Comparison of ENCODE assay signal across 20 cellular contexts in the genomic region with DNA sequence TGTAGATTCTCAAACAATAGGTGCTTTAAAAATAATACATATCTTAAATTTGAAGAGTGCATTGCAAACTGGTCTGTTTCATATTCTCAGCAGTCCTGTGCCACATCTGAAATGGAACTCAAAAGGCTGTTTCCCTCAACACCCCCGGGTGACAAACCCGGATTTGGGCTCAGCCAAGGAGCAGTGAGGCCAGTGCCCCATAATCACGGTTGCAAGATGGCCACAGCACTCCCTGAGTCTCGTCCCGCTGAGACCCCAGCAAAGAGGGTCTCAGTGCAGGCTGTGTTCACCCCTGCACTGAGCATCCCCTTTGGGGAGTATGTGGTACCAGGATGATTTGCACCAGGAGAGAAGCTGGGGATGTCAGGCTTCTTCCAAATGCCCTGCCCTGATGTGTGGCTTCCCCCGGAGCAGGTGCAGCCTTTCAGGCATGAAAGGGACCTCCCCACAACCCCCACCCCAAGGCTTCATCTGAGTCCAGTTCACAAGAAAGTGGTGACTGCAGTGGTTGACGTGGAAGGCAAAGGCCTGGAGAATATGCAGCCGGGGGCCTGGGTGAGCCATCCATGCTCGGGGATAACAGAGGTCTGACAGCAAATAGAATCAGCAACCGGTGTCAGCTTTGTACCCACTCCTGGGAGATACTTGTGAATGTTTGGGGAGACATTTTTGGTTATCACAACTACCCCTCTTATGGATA.
DNase-seq lines count a peak whose midpoint lies in the region; ATAC-seq and TF ChIP-seq lines count a peak whose summit lies in the region.
"Had no signal": no experiment of that assay in that cellular context is flagged by ENCODE, and none has a peak within 500 bp of the region (broad histone marks: within the 10 kb centered on the region; RNA-seq: fewer than 3 reads in every experiment).

No MANE protein-coding gene starts in this region.

- peak overlapping the region; percentile 67 for H3K23ac ChIP-seq in IMR-90 (ENCODE audit: low read depth, low read length)

- WGBS in IMR-90 (ENCODE audit: extremely low coverage in 2 of 2, insufficient read length in 1 of 2), 2 experiments, result 91% methylated on average over 3 of the region's 10 CpGs; no CpG with 5 or more reads in 1 of the 2 experiments

- H4K5ac ChIP-seq in IMR-90 (ENCODE audit: low read depth, low read length), result peak overlapping the region; percentile 59; the same call in 1 of the 2 replicates

- H3K9me3 ChIP-seq in IMR-90 (ENCODE audit: control insufficient read depth, insufficient read depth, low read length) (no peaks in the 10 kb centered on the region), ascending aorta (no peaks in the 10 kb centered on the region), thoracic aorta (no peaks in the 10 kb centered on the region)
- no peaks in the 10 kb centered on the region for H3K9me3 ChIP-seq in CD8-positive, alpha-beta T cell (ENCODE audit: low read length)
- H3K9me3 ChIP-seq: Caco-2 had no signal

- H3K4ac ChIP-seq in IMR-90 (ENCODE audit: low read depth, low read length), result peak overlapping the region; percentile 94

- CTCF ChIA-PET in IMR-90 (lab: Yijun Ruan, JAX), result no interaction called here
- CTCF ChIA-PET in CD8-positive, alpha-beta T cell (lab: Charles Lee), result no interaction called here

- in situ Hi-C loops in IMR-90 (cut with MboI; ENCODE audit: low sequenced_read_pairs), result no loop called here

- H3K14ac ChIP-seq in IMR-90 (replicated peaks; ENCODE audit: low read depth, low read length), result peak overlapping the region; percentile 91

- dilution Hi-C loops in IMR-90 (cut with HindIII; ENCODE audit: low sequenced_read_pairs, unreplicated experiment), result no loop called here

- peak overlapping the region; percentile 53 for H3K18ac ChIP-seq in IMR-90 (ENCODE audit: low read depth, low read length)

- no peak for TF ChIP-seq POLR2A in IMR-90 (IDR thresholded peaks at IDR 0.05; ENCODE audit: low read depth, low read length)

- H3K27me3 ChIP-seq in IMR-90 (ENCODE audit: control insufficient read depth, insufficient read depth, low read length), result no peaks in the 10 kb centered on the region
- H3K27me3 ChIP-seq in ascending aorta, result no peaks in the 10 kb centered on the region
- no peaks in the 10 kb centered on the region for H3K27me3 ChIP-seq in thoracic aorta (replicated peaks; ENCODE audit: insufficient read depth)
- H3K27me3 ChIP-seq in CD8-positive, alpha-beta T cell (ENCODE audit: insufficient read depth, low read length), result no peaks in the 10 kb centered on the region

- no peaks in the 10 kb centered on the region for H3K36me3 Mint-ChIP-seq in CD8-positive, alpha-beta T cell
- H3K36me3 Mint-ChIP-seq in activated T-cell treated with anti-CD3 and anti-CD28 coated beads, Interleukin-2, amount 50 U/mL, for 72 hours (ENCODE audit: insufficient read depth in 2 of 2), result no peaks in the 10 kb centered on the region
- H3K36me3 Mint-ChIP-seq: naive thymus-derived CD8-positive, alpha-beta T cell had no signal

- H2AK9ac ChIP-seq in IMR-90 (replicated peaks; ENCODE audit: low read depth, low read length, poor library complexity), result peak overlapping the region; percentile 91

- no TSS peak for BruUV-seq in IMR-90 (replicated peaks; lab: Mats Ljungman, UMichigan)

- H2AK5ac ChIP-seq in IMR-90 (ENCODE audit: low read depth, low read length), result peak overlapping the region; percentile 98

- intact Hi-C loops in IMR-90 (cut with micrococcal nuclease) (loop anchor here (2.0 kb wide), 1 partner anchor 22 kb away; no protein-coding TSS in a partner anchor), ascending aorta (cut with DNase I) (no loop called here)
- intact Hi-C loops in CD8-positive, alpha-beta T cell (cut with DNase I, micrococcal nuclease), result no loop called here

- H2BK15ac ChIP-seq in IMR-90 (ENCODE audit: low read depth, low read length), result peak overlapping the region; percentile 91

- DNase-seq in IMR-90 (no peak), ascending aorta (ENCODE audit: low spot score in 2 of 2) (peak in 1 of 2 donors; percentile 52), mesenteric fat pad (ENCODE audit: low spot score) (peak; percentile 41), thoracic aorta (ENCODE audit: low spot score) (no peak), globus pallidus (ENCODE audit: low spot score) (no peak)
- no peak for DNase-seq in CD8-positive, alpha-beta T cell
- no peak for DNase-seq in activated T-cell treated with anti-CD3 and anti-CD28 coated beads, Interleukin-2, amount 50 U/mL, for 72 hours
- DNase-seq: activated CD4-positive, alpha-beta T cell treated with anti-CD3 and anti-CD28 coated beads, Interleukin-2, amount 50 U/mL, for 4 hours; AML-193; anterior cingulate cortex; effector memory CD8-positive, alpha-beta T cell; naive thymus-derived CD8-positive, alpha-beta T cell; NCI-H1105 treated with DMSO at 0.1 percent for 48 hours; NCI-H524 treated with DMSO at 0.1 percent for 48 hours; SIG-M5; stimulated activated CD8-positive, alpha-beta memory T cell treated with anti-CD3 and anti-CD28 coated beads, Interleukin-4, amount 100 ng/mL, for 48 hours; T-helper 17 cell had no signal

- H3K4me3 ChIP-seq in IMR-90 (ENCODE audit: insufficient read depth, low read depth, low read length), result no peak overlapping the region
- H3K4me3 ChIP-seq in ascending aorta, result no peak overlapping the region
- no peak overlapping the region for H3K4me3 ChIP-seq in thoracic aorta
- H3K4me3 ChIP-seq in CD8-positive, alpha-beta T cell (ENCODE audit: low read depth, low read length), result no peak overlapping the region

- H3K4me1 Mint-ChIP-seq in CD8-positive, alpha-beta T cell (ENCODE audit: low read depth), result no peaks in the 10 kb centered on the region
- no peaks in the 10 kb centered on the region for H3K4me1 Mint-ChIP-seq in activated T-cell treated with anti-CD3 and anti-CD28 coated beads, Interleukin-2, amount 50 U/mL, for 72 hours (ENCODE audit: low read depth)

- no peak for TF ChIP-seq RAD21 in IMR-90 (IDR thresholded peaks at IDR 0.05; ENCODE audit: low read length)

- H2BK20ac ChIP-seq in IMR-90 (ENCODE audit: low read depth, low read length), result peak overlapping the region; percentile 85

- H4K20me1 ChIP-seq in IMR-90 (ENCODE audit: insufficient read depth, low read length), result no peaks in the 10 kb centered on the region; the same call in 1 of the 2 replicates

- POLR2A ChIA-PET in IMR-90 (lab: Charles Lee; ENCODE audit: unreplicated experiment), result no interaction called here
- POLR2A ChIA-PET in CD8-positive, alpha-beta T cell (lab: Charles Lee), result no interaction called here

- H4K8ac ChIP-seq in IMR-90 (ENCODE audit: low read depth in 2 of 2, low read length in 2 of 2), result peak overlapping the region; percentile 82 to 91

- H3K9me1 ChIP-seq in IMR-90 (ENCODE audit: insufficient read depth, low read length), result peaks cover 13% of the 10 kb centered on the region

- peak overlapping the region; percentile 92 for H4K91ac ChIP-seq in IMR-90 (ENCODE audit: insufficient read depth, low read depth, low read length)

- peak overlapping the region; percentile 79 for H2AFZ ChIP-seq in IMR-90 (replicated peaks; ENCODE audit: low read length, poor library complexity)

- TF ChIP-seq CTCF in IMR-90 (conservative IDR thresholded peaks at IDR 0.05; ENCODE audit: low read depth, low read length) (no peak), ascending aorta (IDR thresholded peaks at IDR 0.05) (no peak), thoracic aorta (IDR thresholded peaks at IDR 0.05) (no peak)
- TF ChIP-seq CTCF in CD8-positive, alpha-beta T cell (IDR thresholded peaks at IDR 0.05), result no peak

- ATAC-seq in IMR-90 (ENCODE audit: low read depth), result peak; percentile 46
- peak; percentile 14 for ATAC-seq in thoracic aorta (ENCODE audit: insufficient number of reproducible peaks, low FRiP score, low read depth)
- ATAC-seq in CD8-positive, alpha-beta T cell, result no peak
- ATAC-seq in activated T-cell treated with anti-CD3 and anti-CD28 coated beads, Interleukin-2, amount 50 U/mL, for 72 hours (replicated peaks in 1 of 2), result no peak
- ATAC-seq: effector memory CD8-positive, alpha-beta T cell; naive thymus-derived CD8-positive, alpha-beta T cell; T-helper 17 cell had no signal

- no peaks in the 10 kb centered on the region for H3K27me3 Mint-ChIP-seq in CD8-positive, alpha-beta T cell (ENCODE audit: low read depth)
- no peaks in the 10 kb centered on the region for H3K27me3 Mint-ChIP-seq in activated T-cell treated with anti-CD3 and anti-CD28 coated beads, Interleukin-2, amount 50 U/mL, for 72 hours (ENCODE audit: low read depth)

- H3K4me2 ChIP-seq in IMR-90 (ENCODE audit: low read depth, low read length), result peak overlapping the region; percentile 47

- H3K79me1 ChIP-seq in IMR-90 (ENCODE audit: low read depth in 1 of 2, low read length in 2 of 2), result no peaks in the 10 kb centered on the region

- peak overlapping the region; percentile 63; the same call in 1 of the 2 replicates for H3K56ac ChIP-seq in IMR-90 (ENCODE audit: extremely low read depth, insufficient read depth, low read length)

- peak overlapping the region; percentile 73 for H3K27ac ChIP-seq in IMR-90 (ENCODE audit: insufficient read depth, low read length)
- H3K27ac ChIP-seq in ascending aorta, result peak overlapping the region; percentile 26 to 45
- H3K27ac ChIP-seq in thoracic aorta, result peak overlapping the region in 1 of 2 donors; percentile 25
- no peak overlapping the region for H3K27ac ChIP-seq in CD8-positive, alpha-beta T cell (ENCODE audit: low read depth, low read length)
- H3K27ac ChIP-seq: VCaP had no signal

- H2BK5ac ChIP-seq in IMR-90 (ENCODE audit: low read depth, low read length, poor library complexity, severe bottlenecking), result peak overlapping the region; percentile 85

- no peak overlapping the region for H3K9ac ChIP-seq in IMR-90 (ENCODE audit: low read depth, low read length)

- no peaks in the 10 kb centered on the region for H3K36me3 ChIP-seq in IMR-90 (ENCODE audit: control insufficient read depth, insufficient read depth, low read length)
- H3K36me3 ChIP-seq in ascending aorta, result no peaks in the 10 kb centered on the region
- no peaks in the 10 kb centered on the region for H3K36me3 ChIP-seq in thoracic aorta
- H3K36me3 ChIP-seq in CD8-positive, alpha-beta T cell (ENCODE audit: insufficient read depth, low read length), result no peaks in the 10 kb centered on the region

- H3K27ac Mint-ChIP-seq in CD8-positive, alpha-beta T cell, result no peak overlapping the region
- no peak overlapping the region for H3K27ac Mint-ChIP-seq in activated T-cell treated with anti-CD3 and anti-CD28 coated beads, Interleukin-2, amount 50 U/mL, for 72 hours
- H3K27ac Mint-ChIP-seq: effector memory CD8-positive, alpha-beta T cell; naive thymus-derived CD8-positive, alpha-beta T cell; progenitor cell of endocrine pancreas; T-helper 17 cell had no signal

- no peak overlapping the region for H3K4me3 Mint-ChIP-seq in CD8-positive, alpha-beta T cell
- H3K4me3 Mint-ChIP-seq in activated T-cell treated with anti-CD3 and anti-CD28 coated beads, Interleukin-2, amount 50 U/mL, for 72 hours, result no peak overlapping the region
- H3K4me3 Mint-ChIP-seq: effector memory CD8-positive, alpha-beta T cell; naive thymus-derived CD8-positive, alpha-beta T cell; T-helper 17 cell had no signal

- peaks cover 18% of the 10 kb centered on the region for H3K4me1 ChIP-seq in IMR-90 (ENCODE audit: control insufficient read depth, insufficient read depth, low read length)
- peaks cover 4 to 7% of the 10 kb centered on the region in 2 donors for H3K4me1 ChIP-seq in ascending aorta
- H3K4me1 ChIP-seq in thoracic aorta (ENCODE audit: control insufficient read depth in 1 of 2, low read depth in 2 of 2), result peaks cover 12 to 18% of the 10 kb centered on the region in 2 donors
- H3K4me1 ChIP-seq in CD8-positive, alpha-beta T cell (ENCODE audit: insufficient read depth, low read length), result no peaks in the 10 kb centered on the region
- H3K4me1 ChIP-seq: Caco-2 had no signal

- peak overlapping the region; percentile 99 for H2BK120ac ChIP-seq in IMR-90 (ENCODE audit: low read depth, low read length)

- no peaks in the 10 kb centered on the region for H3K9me3 Mint-ChIP-seq in CD8-positive, alpha-beta T cell
- no peaks in the 10 kb centered on the region for H3K9me3 Mint-ChIP-seq in activated T-cell treated with anti-CD3 and anti-CD28 coated beads, Interleukin-2, amount 50 U/mL, for 72 hours
- H3K9me3 Mint-ChIP-seq: effector memory CD8-positive, alpha-beta T cell; naive thymus-derived CD8-positive, alpha-beta T cell had no signal

Comparison
In these comparisons a context has a peak if more than half of its experiments do, and no peak if none do; other contexts are left out.
1. ATAC-seq: peak in IMR-90 (single experiment) and thoracic aorta (single experiment); none in CD8-positive, alpha-beta T cell (single experiment) and activated T-cell treated with anti-CD3 and anti-CD28 coated beads, Interleukin-2, amount 50 U/mL, for 72 hours (0 of 2).